In genomic region chr11:82757660-82758301, GRCh38 we compare ENCODE assay signal across 16 cellular contexts. TPM values are rescaled to one million over a fixed set of nuclear protein-coding genes. Genes with fewer than 3 reads are reported as not detected.
DNase-seq lines count a peak whose midpoint lies in the region; ATAC-seq, FAIRE-seq and TF ChIP-seq lines count a peak whose summit lies in the region.
"Had no signal": no experiment of that assay in that cellular context is flagged by ENCODE, and none has a peak within 500 bp of the region (broad histone marks: within the 10 kb centered on the region; RNA-seq: fewer than 3 reads in every experiment).

No MANE protein-coding gene starts in this region.

- ATAC-seq in GM18867 (IDR thresholded peaks at IDR 0.05; ENCODE audit: unreplicated experiment) = peak; percentile 58

- H3K4me1 ChIP-seq in OCI-LY7 (ENCODE audit: insufficient read depth, low read length, poor library complexity, severe bottlenecking) = peaks cover 8% of the 10 kb centered on the region
- H3K4me1 ChIP-seq: transverse colon had no signal

- no peak overlapping the region; the same call in 1 of the 2 replicates for H3K4me2 ChIP-seq in OCI-LY7 (ENCODE audit: low read length)

- FAIRE-seq in D721Med (lab: Jason Lieb, UNC) = no peak

- CTCF ChIA-PET in OCI-LY7 (lab: Charles Lee; ENCODE audit: unreplicated experiment) = no interaction called here

- intact Hi-C loops in OCI-LY7 (cut with micrococcal nuclease; ENCODE audit: unreplicated experiment) = no loop called here

- POLR2A ChIA-PET in OCI-LY7 (lab: Charles Lee) = no interaction called here

- BruUV-seq in OCI-LY7 (replicated peaks; lab: Mats Ljungman, UMichigan) = no TSS peak

- H4K20me1 ChIP-seq in OCI-LY7 (ENCODE audit: insufficient read depth, low read length) = no peaks in the 10 kb centered on the region

- H3K9me3 ChIP-seq in OCI-LY7 (ENCODE audit: low read length) = no peaks in the 10 kb centered on the region
- H3K9me3 ChIP-seq: transverse colon had no signal

- H3K79me2 ChIP-seq in OCI-LY7 (ENCODE audit: insufficient read depth, low read depth, low read length) = no peaks in the 10 kb centered on the region

- TF ChIP-seq CTCF in OCI-LY7 (conservative IDR thresholded peaks at IDR 0.05; ENCODE audit: low read length) (no peak), D721Med (IDR thresholded peaks at IDR 0.05; ENCODE audit: insufficient read depth, missing control alignments) (no peak)

- no peak overlapping the region for H3K27ac ChIP-seq in OCI-LY7 (ENCODE audit: low read depth, low read length, poor library complexity, severe bottlenecking)
- H3K27ac ChIP-seq: transverse colon had no signal

- no peak overlapping the region for H3K4me3 ChIP-seq in OCI-LY7 (ENCODE audit: low read depth, low read length, poor library complexity, severe bottlenecking)
- H3K4me3 ChIP-seq: transverse colon had no signal

- H3K9me2 ChIP-seq in OCI-LY7 (ENCODE audit: insufficient read depth, low read length) = no peaks in the 10 kb centered on the region

- H2AFZ ChIP-seq in OCI-LY7 (ENCODE audit: low read length) = peak overlapping the region; percentile 17; the same call in 1 of the 2 replicates

- DNase-seq in Ammon's horn (ENCODE audit: low spot score) (peak; percentile 16), OCI-LY7 (ENCODE audit: low spot score) (no peak), midbrain (lab: John Stamatoyannopoulos, UW) (peak; percentile 20), cerebellum (ENCODE audit: low spot score) (no peak), GDM1 (lab: John Stamatoyannopoulos, UW) (no peak), D721Med (ENCODE audit: insufficient read length, low spot score) (no peak)
- DNase-seq in activated CD4-positive, CD25-positive, alpha-beta regulatory T cell (lab: John Stamatoyannopoulos, UW) = no peak
- DNase-seq: activated CD4-positive, alpha-beta memory T cell treated with anti-CD3 and anti-CD28 coated beads for 36 hours; DMS 273 treated with DMSO at 0.1 percent for 48 hours; H9; MV-4-11; NCI-H2171; SIG-M5; T1000; transverse colon had no signal

- no peaks in the 10 kb centered on the region for H3K36me3 ChIP-seq in OCI-LY7 (ENCODE audit: insufficient read depth, low read length)
- H3K36me3 ChIP-seq: transverse colon had no signal

RNA-seq across cellular contexts. Expression of gene FAM181B, which starts 24.1 kb away (rescaled TPM):
- total RNA-seq in OCI-LY7 (2014; rRNA removed; shearing (Covaris generic)) = not detected in 2 replicates
- total RNA-seq in OCI-LY7 (2022) (not detected in 2 replicates), cerebellum (8.7 TPM)

Comparison
In these comparisons a context has a peak if more than half of its experiments do, and no peak if none do; other contexts are left out.
1. DNase-seq: peak in Ammon's horn (single experiment) and midbrain (single experiment); none in OCI-LY7 (single experiment), activated CD4-positive, CD25-positive, alpha-beta regulatory T cell (0 of 4), cerebellum (single experiment), GDM1 (single experiment) and D721Med (single experiment).